Comparison of ENCODE assay signal across 8 cellular contexts in the genomic region with DNA sequence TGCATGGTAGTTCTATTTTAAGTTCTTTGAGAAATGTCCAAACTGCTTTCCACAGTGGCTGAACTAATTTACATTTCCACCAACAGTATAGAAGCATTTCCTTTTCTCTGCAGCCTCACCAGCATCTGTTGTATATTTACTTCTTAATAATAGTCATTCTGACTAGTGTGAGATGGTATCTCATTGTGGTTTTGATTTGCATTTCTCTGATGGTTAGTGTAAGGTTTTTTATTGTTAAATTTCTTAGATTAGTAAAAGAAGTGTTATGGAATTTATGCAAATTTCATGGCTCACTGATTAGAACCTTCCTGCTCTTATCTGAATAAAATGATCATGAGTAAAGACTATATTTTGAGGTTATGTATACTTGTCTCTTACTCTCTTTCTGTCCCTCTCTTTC.
A peak's percentile ranks its signal among the peaks of the same experiment; 100 is the strongest.
DNase-seq lines count a peak whose midpoint lies in the region; ATAC-seq and TF ChIP-seq lines count a peak whose summit lies in the region.
"Not testable (repeated sequence)": the region's sequence is repeated elsewhere in the genome, so short reads cannot be mapped to it uniquely, and the experiment has no call there.

No MANE protein-coding gene starts in this region.

- TF ChIP-seq CTCF in A673 (conservative IDR thresholded peaks at IDR 0.05; ENCODE audit: low read depth, low read length), result not testable (repeated sequence)

- not testable (repeated sequence) for H3K4me1 Mint-ChIP-seq in activated naive CD8-positive, alpha-beta T cell (ENCODE audit: low read depth)

- CTCF ChIA-PET in A673 (lab: Charles Lee), result not testable (repeated sequence)

- not testable (repeated sequence) for H3K36me3 ChIP-seq in A673 (ENCODE audit: insufficient read depth, low read length, poor library complexity, severe bottlenecking)

- H3K4me3 Mint-ChIP-seq in activated naive CD8-positive, alpha-beta T cell, result not testable (repeated sequence)

- peak overlapping the region; percentile 63 for H3K27ac ChIP-seq in A673 (ENCODE audit: low read depth, low read length, poor library complexity, severe bottlenecking)

- not testable (repeated sequence) for BruUV-seq in A673 (replicated peaks; lab: Mats Ljungman, UMichigan)

- not testable (repeated sequence) for H3K36me3 Mint-ChIP-seq in activated naive CD8-positive, alpha-beta T cell

- H3K27me3 ChIP-seq in A673 (replicated peaks; ENCODE audit: insufficient read depth, low read depth, low read length, poor library complexity), result not testable (repeated sequence)

- H3K9me3 Mint-ChIP-seq in activated naive CD8-positive, alpha-beta T cell (ENCODE audit: low read depth), result not testable (repeated sequence)

- DNase-seq in A673 (ENCODE audit: low spot score), result peak; percentile 76

- peak; percentile 81 for ATAC-seq in GM18508 (IDR thresholded peaks at IDR 0.05; ENCODE audit: insufficient read depth, unreplicated experiment)
- peak; percentile 74 for ATAC-seq in GM18907 (IDR thresholded peaks at IDR 0.05; ENCODE audit: unreplicated experiment)
- peak; percentile 55 for ATAC-seq in GM21423 (IDR thresholded peaks at IDR 0.05; ENCODE audit: unreplicated experiment)
- ATAC-seq in HG02884 (IDR thresholded peaks at IDR 0.05; ENCODE audit: unreplicated experiment), result peak; percentile 79
- ATAC-seq in HG03342 (IDR thresholded peaks at IDR 0.05; ENCODE audit: unreplicated experiment), result peak; percentile 63
- peak; percentile 59 for ATAC-seq in HG03571 (IDR thresholded peaks at IDR 0.05; ENCODE audit: unreplicated experiment)

- H3K9me3 ChIP-seq in A673 (ENCODE audit: low read depth, low read length, poor library complexity, severe bottlenecking), result not testable (repeated sequence)

- POLR2A ChIA-PET in A673 (lab: Charles Lee; ENCODE audit: low non-redundant PET), result not testable (repeated sequence)

- intact Hi-C loops in A673 (cut with micrococcal nuclease; ENCODE audit: unreplicated experiment), result loop anchor here (5.0 kb wide), 2 partner anchors 144 to 334 kb away; a partner anchor contains a TSS

- H3K4me1 ChIP-seq in A673 (ENCODE audit: insufficient read depth, low read length, poor library complexity, severe bottlenecking), result peaks cover 44% of the 10 kb centered on the region

- H3K27me3 Mint-ChIP-seq in activated naive CD8-positive, alpha-beta T cell, result not testable (repeated sequence)

- peak overlapping the region; percentile 22 for H3K27ac Mint-ChIP-seq in activated naive CD8-positive, alpha-beta T cell

- not testable (repeated sequence) for H3K4me3 ChIP-seq in A673 (ENCODE audit: low read depth, low read length, poor library complexity, severe bottlenecking)
